Comparison of ENCODE assay signal across 26 cellular contexts in the genomic region with DNA sequence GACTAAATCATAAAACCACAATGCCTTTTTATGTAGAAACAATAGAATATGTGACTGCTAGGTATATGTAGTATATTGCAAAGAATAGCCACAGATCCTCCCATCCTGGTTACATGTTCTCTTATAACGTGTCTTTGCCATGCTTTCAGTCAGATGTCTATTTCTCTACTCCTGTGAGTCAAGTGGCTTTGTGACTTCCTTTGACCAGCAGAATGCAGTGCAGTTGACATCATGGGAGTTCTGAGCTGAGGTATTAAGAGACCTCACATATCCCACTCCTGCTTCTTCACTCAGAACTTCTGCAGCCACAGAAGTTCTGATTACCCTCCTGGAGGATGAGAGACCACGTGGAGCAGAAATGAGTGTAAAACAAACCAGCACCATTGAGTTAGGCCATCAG.
DNase-seq lines count a peak whose midpoint lies in the region; ATAC-seq and TF ChIP-seq lines count a peak whose summit lies in the region.
"Had no signal": no experiment of that assay in that cellular context is flagged by ENCODE, and none has a peak within 500 bp of the region (broad histone marks: within the 10 kb centered on the region; RNA-seq: fewer than 3 reads in every experiment).

No MANE protein-coding gene starts in this region.

- peaks cover 5% of the 10 kb centered on the region; the same call in 1 of the 2 replicates for H3F3A ChIP-seq in SU-DHL-6 (ENCODE audit: insufficient read depth)

- peaks cover 3% of the 10 kb centered on the region; the same call in 1 of the 2 replicates for H3K36me3 ChIP-seq in SU-DHL-6 (ENCODE audit: low read length)
- H3K36me3 ChIP-seq: left ventricle myocardium inferior had no signal

- no peaks in the 10 kb centered on the region for H3K27me3 Mint-ChIP-seq in activated CD4-positive, alpha-beta T cell treated with anti-CD3 and anti-CD28 coated beads, Interleukin-2, amount 10 ng/mL, durations not matched to agents 24 days and 14 days

- peak overlapping the region; percentile 80 for H3K27ac Mint-ChIP-seq in activated CD4-positive, alpha-beta T cell treated with anti-CD3 and anti-CD28 coated beads, Interleukin-2, amount 10 ng/mL, durations not matched to agents 24 days and 14 days
- H3K27ac Mint-ChIP-seq: WTC11 had no signal

- H3K9me3 ChIP-seq in SU-DHL-6 (ENCODE audit: insufficient read depth, low read length): no peaks in the 10 kb centered on the region
- H3K9me3 ChIP-seq: SK-N-SH had no signal

- H3K4me1 Mint-ChIP-seq in activated CD4-positive, alpha-beta T cell treated with anti-CD3 and anti-CD28 coated beads, Interleukin-2, amount 10 ng/mL, durations not matched to agents 24 days and 14 days: peaks cover 56% of the 10 kb centered on the region

- H2AFZ ChIP-seq in SU-DHL-6 (ENCODE audit: low read depth, low read length, severe bottlenecking): no peak overlapping the region

- H3K4me3 ChIP-seq in SU-DHL-6 (ENCODE audit: insufficient read depth, low read length, poor library complexity, severe bottlenecking) (no peak overlapping the region), dorsolateral prefrontal cortex (no peak overlapping the region)
- H3K4me3 ChIP-seq: left ventricle myocardium inferior had no signal

- no peaks in the 10 kb centered on the region for H3K9me2 ChIP-seq in SU-DHL-6 (replicated peaks; ENCODE audit: insufficient read depth, low read length)
- H3K9me2 ChIP-seq: SK-N-SH had no signal

- peaks cover 84% of the 10 kb centered on the region for H3K79me2 ChIP-seq in SU-DHL-6 (ENCODE audit: insufficient read depth, low read length)

- no peak for DNase-seq in activated CD4-positive, alpha-beta T cell treated with anti-CD3 and anti-CD28 coated beads, Interleukin-2, amount 10 ng/mL, durations not matched to agents 24 days and 14 days
- no peak for DNase-seq in activated CD4-positive, alpha-beta T cell treated with anti-CD3 and anti-CD28 coated beads, Interleukin-2, amount 50 U/mL, for 4 hours
- no peak for DNase-seq in dorsolateral prefrontal cortex
- no peak for DNase-seq in stimulated activated naive CD8-positive, alpha-beta T cell treated with anti-CD3 and anti-CD28 coated beads, Interleukin-15, Interleukin-2, amounts not matched to agents 100 U/mL and 50 U/mL, for 24 hours
- no peak for DNase-seq in stimulated activated naive CD4-positive, alpha-beta T cell (lab: John Stamatoyannopoulos, UW)
- no peak for DNase-seq in AG08396 (ENCODE audit: low spot score)
- DNase-seq: 8988T; activated gamma-delta T cell treated with Interleukin-2 at 50 U/mL for 16 hours; AML-193; cerebellar nuclear complex; effector CD4-positive, alpha-beta T cell; hippocampal formation; KG1; midbrain; NCI-H1694; NCI-H2171 treated with DMSO at 0.1 percent for 48 hours; NCI-H526; posterior cingulate gyrus; SK-N-SH; stimulated activated CD4-positive, alpha-beta T cell treated with anti-CD3 and anti-CD28 coated beads, Interleukin-15, amount 100 ng/mL, for 24 hours had no signal

- no peak overlapping the region for H3K4me3 Mint-ChIP-seq in activated CD4-positive, alpha-beta T cell treated with anti-CD3 and anti-CD28 coated beads, Interleukin-2, amount 10 ng/mL, durations not matched to agents 24 days and 14 days
- H3K4me3 Mint-ChIP-seq: nephron, WTC11 had no signal

- H3K9me3 Mint-ChIP-seq in activated CD4-positive, alpha-beta T cell treated with anti-CD3 and anti-CD28 coated beads, Interleukin-2, amount 10 ng/mL, durations not matched to agents 24 days and 14 days: peaks cover 3% of the 10 kb centered on the region
- H3K9me3 Mint-ChIP-seq: nephron, WTC11 had no signal

- peak; percentile 44 for ATAC-seq in stimulated activated naive CD8-positive, alpha-beta T cell treated with anti-CD3 and anti-CD28 coated beads, Interleukin-15, Interleukin-2, amounts not matched to agents 100 U/mL and 50 U/mL, for 24 hours
- no peak for ATAC-seq in GM18907 (IDR thresholded peaks at IDR 0.05; ENCODE audit: unreplicated experiment)
- ATAC-seq: sciatic nerve, WTC11 had no signal

- H3K36me3 Mint-ChIP-seq in activated CD4-positive, alpha-beta T cell treated with anti-CD3 and anti-CD28 coated beads, Interleukin-2, amount 10 ng/mL, durations not matched to agents 24 days and 14 days (ENCODE audit: low read depth): peaks cover 45% of the 10 kb centered on the region
- H3K36me3 Mint-ChIP-seq: WTC11 had no signal

- no peaks in the 10 kb centered on the region for H4K20me1 ChIP-seq in SU-DHL-6 (ENCODE audit: low read depth, low read length)

- H3K27me3 ChIP-seq in SU-DHL-6 (ENCODE audit: low read length) (no peaks in the 10 kb centered on the region), dorsolateral prefrontal cortex (no peaks in the 10 kb centered on the region)

- no peak overlapping the region for H3K9ac ChIP-seq in SU-DHL-6 (ENCODE audit: low read length)
- H3K9ac ChIP-seq: SK-N-SH had no signal

- H3K4me2 ChIP-seq in SU-DHL-6 (ENCODE audit: low read depth, low read length, poor library complexity, severe bottlenecking): no peak overlapping the region
- H3K4me2 ChIP-seq: SK-N-SH had no signal

- intact Hi-C loops in activated CD4-positive, alpha-beta T cell treated with anti-CD3 and anti-CD28 coated beads, Interleukin-2, amount 10 ng/mL, durations not matched to agents 24 days and 14 days (cut with micrococcal nuclease): loop anchor here (2.0 kb wide), 1 partner anchor 14 kb away; no protein-coding TSS in a partner anchor
- intact Hi-C loops in dorsolateral prefrontal cortex (cut with DNase I): loop anchor here in 1 of 2 donors (5.0 kb wide), 1 partner anchor 223 kb away; the partner anchor contains the start of gene PRKCA

- no peak for TF ChIP-seq CTCF in SU-DHL-6 (IDR thresholded peaks at IDR 0.05; ENCODE audit: insufficient read depth, low read length, poor library complexity, severe bottlenecking)
- TF ChIP-seq CTCF in dorsolateral prefrontal cortex (IDR thresholded peaks at IDR 0.05 in 54 of 56, conservative IDR thresholded peaks at IDR 0.05 in 2 of 56; ENCODE audit: low read depth in 1 of 56, partially characterized antibody in 56 of 56): no peak

- H3K27ac ChIP-seq in SU-DHL-6 (ENCODE audit: low read depth, low read length) (0 out of 2 replicates have a peak overlapping the region, but pooled peaks have one; percentile 20), dorsolateral prefrontal cortex (peak overlapping the region; percentile 18 to 93 (median 83))
- H3K27ac ChIP-seq: left ventricle myocardium inferior had no signal
